ENCODE assay signal across 1 cellular context in the genomic region with DNA sequence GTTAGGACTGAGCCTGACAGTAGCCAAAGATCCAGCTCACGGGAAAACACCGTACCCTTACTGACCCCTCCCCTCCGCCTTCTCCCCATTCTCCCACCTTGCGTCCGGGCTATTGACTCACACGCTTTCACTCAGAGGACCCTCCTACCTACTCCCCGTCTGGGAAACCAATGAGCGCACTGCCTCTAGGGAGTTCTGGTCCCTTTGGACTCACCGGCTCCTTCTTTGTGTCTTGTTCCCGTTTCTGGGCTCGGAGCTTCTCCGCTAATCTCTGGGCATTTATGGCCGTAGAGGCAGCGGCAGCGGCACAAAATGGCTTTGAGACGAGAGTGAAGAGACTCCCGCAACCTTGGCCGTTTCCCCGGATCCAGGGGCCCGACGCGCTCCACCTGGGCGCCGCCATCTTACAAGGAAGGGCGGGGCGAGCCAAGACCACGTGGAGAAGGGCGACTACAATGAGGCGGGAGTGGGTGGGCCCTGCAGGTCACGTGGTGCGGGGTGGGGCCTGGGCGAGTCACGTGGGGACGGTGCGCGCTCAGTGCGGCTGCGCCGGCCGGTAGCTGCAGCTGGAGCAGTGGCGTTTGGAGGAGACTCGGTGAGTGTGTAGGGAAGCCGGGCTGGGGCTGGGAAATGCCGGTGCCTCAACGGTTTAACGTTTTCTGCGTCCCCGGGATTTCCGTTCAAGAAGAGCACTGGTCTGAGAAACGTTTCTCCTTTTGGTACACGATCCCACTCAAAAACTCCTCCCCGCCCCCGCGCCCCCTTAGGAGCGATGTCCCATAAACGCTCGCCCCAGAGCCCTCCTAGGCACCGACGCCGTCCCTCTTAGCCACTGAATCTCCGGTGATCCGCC.
TF ChIP-seq lines count a peak whose summit lies in the region.

A gene (plus strand): TSS at position 547 of the 853 bp plus-strand sequence. CDS start 23,220 bp downstream, outside the sequence.
A gene with protein sequence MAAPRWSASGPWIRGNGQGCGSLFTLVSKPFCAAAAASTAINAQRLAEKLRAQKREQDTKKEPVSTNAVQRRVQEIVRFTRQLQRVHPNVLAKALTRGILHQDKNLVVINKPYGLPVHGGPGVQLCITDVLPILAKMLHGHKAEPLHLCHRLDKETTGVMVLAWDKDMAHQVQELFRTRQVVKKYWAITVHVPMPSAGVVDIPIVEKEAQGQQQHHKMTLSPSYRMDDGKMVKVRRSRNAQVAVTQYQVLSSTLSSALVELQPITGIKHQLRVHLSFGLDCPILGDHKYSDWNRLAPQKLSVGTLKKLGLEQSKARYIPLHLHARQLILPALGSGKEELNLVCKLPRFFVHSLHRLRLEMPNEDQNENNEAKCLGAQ (minus strand): TSS at position 415 of the 853 bp plus-strand sequence. CDS start 12 bp downstream, at position 403.

TF ChIP-seq in HCT116, 20 proteins besides CTCF, POLR2A, EP300 and RAD21 (continued from another document):
- TF ChIP-seq EZH2phosphoT487 (IDR thresholded peaks at IDR 0.05; ENCODE audit: borderline replicate concordance) (no peak), SIN3A (IDR thresholded peaks at IDR 0.05; ENCODE audit: low read depth) (peak; percentile 97), ZFX (IDR thresholded peaks at IDR 0.05) (no peak; the same call in 1 of the 2 replicates), CEBPB (IDR thresholded peaks at IDR 0.05; ENCODE audit: low read depth) (no peak), JUND (IDR thresholded peaks at IDR 0.05) (no peak), ZNF274 (IDR thresholded peaks at IDR 0.05; ENCODE audit: low read depth, low read length) (no peak), TCF7L2 (IDR thresholded peaks at IDR 0.05; ENCODE audit: borderline replicate concordance, extremely low read depth, insufficient read depth, insufficient read length) (no peak), EGR1 (IDR thresholded peaks at IDR 0.05; ENCODE audit: low read depth) (peak; percentile 79), POLR2AphosphoS5 (IDR thresholded peaks at IDR 0.05; ENCODE audit: low read depth, low read length) (peak; percentile 93), EZH2 (IDR thresholded peaks at IDR 0.05) (no peak)
- TF ChIP-seq, protein P1, sequence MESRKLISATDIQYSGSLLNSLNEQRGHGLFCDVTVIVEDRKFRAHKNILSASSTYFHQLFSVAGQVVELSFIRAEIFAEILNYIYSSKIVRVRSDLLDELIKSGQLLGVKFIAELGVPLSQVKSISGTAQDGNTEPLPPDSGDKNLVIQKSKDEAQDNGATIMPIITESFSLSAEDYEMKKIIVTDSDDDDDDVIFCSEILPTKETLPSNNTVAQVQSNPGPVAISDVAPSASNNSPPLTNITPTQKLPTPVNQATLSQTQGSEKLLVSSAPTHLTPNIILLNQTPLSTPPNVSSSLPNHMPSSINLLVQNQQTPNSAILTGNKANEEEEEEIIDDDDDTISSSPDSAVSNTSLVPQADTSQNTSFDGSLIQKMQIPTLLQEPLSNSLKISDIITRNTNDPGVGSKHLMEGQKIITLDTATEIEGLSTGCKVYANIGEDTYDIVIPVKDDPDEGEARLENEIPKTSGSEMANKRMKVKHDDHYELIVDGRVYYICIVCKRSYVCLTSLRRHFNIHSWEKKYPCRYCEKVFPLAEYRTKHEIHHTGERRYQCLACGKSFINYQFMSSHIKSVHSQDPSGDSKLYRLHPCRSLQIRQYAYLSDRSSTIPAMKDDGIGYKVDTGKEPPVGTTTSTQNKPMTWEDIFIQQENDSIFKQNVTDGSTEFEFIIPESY (IDR thresholded peaks at IDR 0.05; ENCODE audit: extremely low read depth, insufficient replicate concordance, low read length), result peak; percentile 14
- TF ChIP-seq, protein P2, sequence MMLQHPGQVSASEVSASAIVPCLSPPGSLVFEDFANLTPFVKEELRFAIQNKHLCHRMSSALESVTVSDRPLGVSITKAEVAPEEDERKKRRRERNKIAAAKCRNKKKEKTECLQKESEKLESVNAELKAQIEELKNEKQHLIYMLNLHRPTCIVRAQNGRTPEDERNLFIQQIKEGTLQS (IDR thresholded peaks at IDR 0.05), result no peak
